ENCODE assay signal across 8 cellular contexts in genomic region chr7:107579546-107579880, GRCh38. TPM values are rescaled to one million over a fixed set of nuclear protein-coding genes. Genes with fewer than 3 reads are reported as not detected.
A peak's percentile ranks its signal among the peaks of the same experiment; 100 is the strongest.
DNase-seq lines count a peak whose midpoint lies in the region; ATAC-seq and TF ChIP-seq lines count a peak whose summit lies in the region.

No MANE protein-coding gene starts in this region.

- no peaks in the 10 kb centered on the region for H3K9me2 ChIP-seq in hepatocyte (replicated peaks; ENCODE audit: insufficient read depth)

- H3K4me3 ChIP-seq in hepatocyte: peak overlapping the region; percentile 93
- peak overlapping the region; percentile 85 for H3K4me3 ChIP-seq in smooth muscle cell

- no peak for ATAC-seq in HG03139 (IDR thresholded peaks at IDR 0.05; ENCODE audit: unreplicated experiment)

- H3K4me3 Mint-ChIP-seq in T-helper 1 cell treated with Interleukin-12 subunit alpha and Interleukin-12 subunit beta and Interleukin-4 antibody, amounts not matched to agents 30 μg/mL and 1 μg/mL, for 36 hours: peak overlapping the region; percentile 89
- H3K4me3 Mint-ChIP-seq in activated CD4-positive, alpha-beta memory T cell treated with anti-CD3 and anti-CD28 coated beads for 36 hours: peak overlapping the region; percentile 87

- H3K4me1 Mint-ChIP-seq in T-helper 1 cell treated with Interleukin-12 subunit alpha and Interleukin-12 subunit beta and Interleukin-4 antibody, amounts not matched to agents 30 μg/mL and 1 μg/mL, for 36 hours (ENCODE audit: low read depth): peaks cover 24% of the 10 kb centered on the region
- H3K4me1 Mint-ChIP-seq in activated CD4-positive, alpha-beta memory T cell treated with anti-CD3 and anti-CD28 coated beads for 36 hours (ENCODE audit: low read depth): peaks cover 19% of the 10 kb centered on the region

- peak overlapping the region; percentile 99 for H2AFZ ChIP-seq in hepatocyte
- peak overlapping the region; percentile 99 for H2AFZ ChIP-seq in smooth muscle cell (ENCODE audit: low read depth)

- no peaks in the 10 kb centered on the region for H3K27me3 ChIP-seq in hepatocyte
- H3K27me3 ChIP-seq in smooth muscle cell (ENCODE audit: low read depth): no peaks in the 10 kb centered on the region

- WGBS in hepatocyte (ENCODE audit: low lambda C conversion rate, missing lambda C conversion rate): 3% methylated on average over 9 of the region's 9 CpGs
- 1% methylated on average over 9 of the region's 9 CpGs for WGBS in smooth muscle cell (ENCODE audit: low lambda C conversion rate)

- peaks cover 8% of the 10 kb centered on the region for H3K36me3 Mint-ChIP-seq in T-helper 1 cell treated with Interleukin-12 subunit alpha and Interleukin-12 subunit beta and Interleukin-4 antibody, amounts not matched to agents 30 μg/mL and 1 μg/mL, for 36 hours (ENCODE audit: low read depth)
- H3K36me3 Mint-ChIP-seq in activated CD4-positive, alpha-beta memory T cell treated with anti-CD3 and anti-CD28 coated beads for 36 hours: peaks cover 10% of the 10 kb centered on the region

- H3K27me3 Mint-ChIP-seq in T-helper 1 cell treated with Interleukin-12 subunit alpha and Interleukin-12 subunit beta and Interleukin-4 antibody, amounts not matched to agents 30 μg/mL and 1 μg/mL, for 36 hours (ENCODE audit: low read depth): no peaks in the 10 kb centered on the region
- no peaks in the 10 kb centered on the region for H3K27me3 Mint-ChIP-seq in activated CD4-positive, alpha-beta memory T cell treated with anti-CD3 and anti-CD28 coated beads for 36 hours

- CTCF ChIA-PET in activated CD4-positive, alpha-beta memory T cell treated with anti-CD3 and anti-CD28 coated beads for 36 hours (lab: Charles Lee): interaction anchor here (0.9 to 1.9 kb wide), 4 partner anchors 82 to 300 kb away, joined by 3 to 6 read pairs (median 3); no protein-coding TSS in a partner anchor

- no peaks in the 10 kb centered on the region for H3K9me3 Mint-ChIP-seq in T-helper 1 cell treated with Interleukin-12 subunit alpha and Interleukin-12 subunit beta and Interleukin-4 antibody, amounts not matched to agents 30 μg/mL and 1 μg/mL, for 36 hours
- H3K9me3 Mint-ChIP-seq in activated CD4-positive, alpha-beta memory T cell treated with anti-CD3 and anti-CD28 coated beads for 36 hours: no peaks in the 10 kb centered on the region

- H3K79me2 ChIP-seq in hepatocyte (peaks cover 6% of the 10 kb centered on the region), smooth muscle cell (ENCODE audit: low read depth) (peaks cover 21% of the 10 kb centered on the region)

- POLR2A ChIA-PET in activated CD4-positive, alpha-beta memory T cell treated with anti-CD3 and anti-CD28 coated beads for 36 hours (lab: Charles Lee): interaction anchor here (0.8 kb wide), 1 partner anchor 15 kb away, joined by 9 read pairs; the partner anchor contains the start of genes COG5 and DUS4L

- no peaks in the 10 kb centered on the region for H4K20me1 ChIP-seq in hepatocyte (ENCODE audit: insufficient read depth, poor library complexity, severe bottlenecking)
- H4K20me1 ChIP-seq in smooth muscle cell (ENCODE audit: low read depth): no peaks in the 10 kb centered on the region

- no peak for TF ChIP-seq CTCF in hepatocyte (IDR thresholded peaks at IDR 0.05; ENCODE audit: poor library complexity)
- no peak for TF ChIP-seq CTCF in smooth muscle cell (IDR thresholded peaks at IDR 0.05; ENCODE audit: borderline replicate concordance, insufficient read depth, poor library complexity, severe bottlenecking)

- peak overlapping the region; percentile 89 for H3K4me2 ChIP-seq in hepatocyte
- peak overlapping the region; percentile 95 for H3K4me2 ChIP-seq in smooth muscle cell

- H3F3A ChIP-seq in smooth muscle cell (ENCODE audit: low read depth): no peaks in the 10 kb centered on the region

- H3K27ac Mint-ChIP-seq in T-helper 1 cell treated with Interleukin-12 subunit alpha and Interleukin-12 subunit beta and Interleukin-4 antibody, amounts not matched to agents 30 μg/mL and 1 μg/mL, for 36 hours: peak overlapping the region; percentile 85
- H3K27ac Mint-ChIP-seq in activated CD4-positive, alpha-beta memory T cell treated with anti-CD3 and anti-CD28 coated beads for 36 hours: peak overlapping the region; percentile 78

- DNase-seq in T-helper 1 cell (no peak), hepatocyte (ENCODE audit: low spot score) (no peak), smooth muscle cell (lab: John Stamatoyannopoulos, UW; ENCODE audit: unreplicated experiment) (no peak), NCI-H510A (lab: John Stamatoyannopoulos, UW) (no peak), NCI-H1105 (lab: John Stamatoyannopoulos, UW) (no peak)
- DNase-seq in activated CD4-positive, alpha-beta memory T cell treated with anti-CD3 and anti-CD28 coated beads for 36 hours: no peak

- H3K9ac ChIP-seq in smooth muscle cell (ENCODE audit: low read depth): peak overlapping the region; percentile 83

- H3K36me3 ChIP-seq in hepatocyte (replicated peaks; ENCODE audit: insufficient read depth, low read depth) (no peaks in the 10 kb centered on the region), smooth muscle cell (ENCODE audit: low read depth) (no peaks in the 10 kb centered on the region)

- peak overlapping the region; percentile 91 for H3K27ac ChIP-seq in hepatocyte
- H3K27ac ChIP-seq in smooth muscle cell (ENCODE audit: low read depth): peak overlapping the region; percentile 56

- H3K4me1 ChIP-seq in hepatocyte (ENCODE audit: insufficient read depth) (peaks cover 7% of the 10 kb centered on the region), smooth muscle cell (ENCODE audit: low read depth) (peaks cover 11% of the 10 kb centered on the region)

- intact Hi-C loops in activated CD4-positive, alpha-beta memory T cell treated with anti-CD3 and anti-CD28 coated beads for 36 hours (cut with micrococcal nuclease): no loop called here

- H3K9me3 ChIP-seq in hepatocyte (ENCODE audit: low read depth) (no peaks in the 10 kb centered on the region), smooth muscle cell (replicated peaks; ENCODE audit: low read depth) (no peaks in the 10 kb centered on the region)

RNA-seq across cellular contexts. Expression of gene BCAP29, which starts 0.5 kb away (rescaled TPM):
- total RNA-seq in activated CD4-positive, alpha-beta memory T cell treated with anti-CD3 and anti-CD28 coated beads for 36 hours: 10 to 100 TPM; 42.3 to 42.9 TPM
- total RNA-seq in hepatocyte (54.2 and 76.6 TPM in 2 replicates), smooth muscle cell (135 and 163 TPM in 2 replicates)
- polyA plus RNA-seq in hepatocyte (27.5 and 35.1 TPM in 2 replicates), smooth muscle cell (36.3 and 39.2 TPM in 2 replicates)

RNA-seq across cellular contexts. Expression of gene DUS4L, which starts 15.7 kb away (rescaled TPM):
- 10 to 100 TPM; 11.8 to 12.4 TPM for total RNA-seq in activated CD4-positive, alpha-beta memory T cell treated with anti-CD3 and anti-CD28 coated beads for 36 hours
- total RNA-seq in hepatocyte: 12.5 and 14.2 TPM in 2 replicates
- polyA plus RNA-seq in hepatocyte: 5.4 and 6.3 TPM in 2 replicates
- total RNA-seq in smooth muscle cell: 12.0 and 14.0 TPM in 2 replicates
- polyA plus RNA-seq in smooth muscle cell: 5.1 and 5.8 TPM in 2 replicates

RNA-seq across cellular contexts. Expression of gene COG5, which starts 15.8 kb away (rescaled TPM):
- total RNA-seq in activated CD4-positive, alpha-beta memory T cell treated with anti-CD3 and anti-CD28 coated beads for 36 hours: 10 to 100 TPM; 38.9 to 40.7 TPM
- total RNA-seq in hepatocyte (53.5 and 82.2 TPM in 2 replicates), smooth muscle cell (44.3 and 71.3 TPM in 2 replicates)
- polyA plus RNA-seq in hepatocyte (12.7 and 15.8 TPM in 2 replicates), smooth muscle cell (18.4 and 24.3 TPM in 2 replicates)
